2 cellular contexts compared by ENCODE assay signal in genomic region chr9:129989362-129989708, GRCh38.
TF ChIP-seq lines count a peak whose summit lies in the region.

No MANE protein-coding gene starts in this region.

TF ChIP-seq in GM23338, 12 proteins besides CTCF, POLR2A, EP300 and RAD21:
- TF ChIP-seq STAT1 (IDR thresholded peaks at IDR 0.05; ENCODE audit: unreplicated experiment) = no peak
- TF ChIP-seq ETS1 (IDR thresholded peaks at IDR 0.05) = no peak
- no peak for TF ChIP-seq EZH2 (IDR thresholded peaks at IDR 0.05; ENCODE audit: low read depth, unreplicated experiment)
- TF ChIP-seq ZNF114 (CRISPR knock-in tag; IDR thresholded peaks at IDR 0.05) = no peak
- TF ChIP-seq NANOG (IDR thresholded peaks at IDR 0.05; ENCODE audit: borderline replicate concordance) = no peak
- TF ChIP-seq ZNF462 (CRISPR knock-in tag; IDR thresholded peaks at IDR 0.05) = no peak
- TF ChIP-seq POLR2AphosphoS5 (IDR thresholded peaks at IDR 0.05; ENCODE audit: low read depth) = no peak
- no peak for TF ChIP-seq JUNB (IDR thresholded peaks at IDR 0.05; ENCODE audit: unreplicated experiment)
- TF ChIP-seq EZH2phosphoT487 (IDR thresholded peaks at IDR 0.05; ENCODE audit: unreplicated experiment) = no peak
- no peak for TF ChIP-seq CREB1 (CRISPR knock-in tag; IDR thresholded peaks at IDR 0.05; ENCODE audit: low read depth)
- no peak for TF ChIP-seq REST (IDR thresholded peaks at IDR 0.05; ENCODE audit: unreplicated experiment)
- TF ChIP-seq ZNF331 (CRISPR knock-in tag; IDR thresholded peaks at IDR 0.05; ENCODE audit: low read depth) = no peak

TF ChIP-seq in HepG2, 621 proteins besides CTCF, POLR2A, EP300 and RAD21:
- TF ChIP-seq SP1 (IDR thresholded peaks at IDR 0.05) (no peak), SP1 (CRISPR knock-in tag; IDR thresholded peaks at IDR 0.05) (no peak), MBNL3 (CRISPR knock-in tag; conservative IDR thresholded peaks at IDR 0.05) (no peak), HIC2 (CRISPR knock-in tag; IDR thresholded peaks at IDR 0.05; ENCODE audit: low read depth) (no peak), DNMT3B (CRISPR knock-in tag; conservative IDR thresholded peaks at IDR 0.05) (no peak), FOXP1 (IDR thresholded peaks at IDR 0.05) (no peak), FOXP1 (CRISPR knock-in tag; IDR thresholded peaks at IDR 0.05) (no peak), RFX3 (CRISPR knock-in tag; IDR thresholded peaks at IDR 0.05) (no peak), ZNF746 (CRISPR knock-in tag; IDR thresholded peaks at IDR 0.05) (no peak), MTERF4 (CRISPR knock-in tag; IDR thresholded peaks at IDR 0.05) (no peak), HNF1B (CRISPR knock-in tag; IDR thresholded peaks at IDR 0.05) (no peak), ZFY (CRISPR knock-in tag; IDR thresholded peaks at IDR 0.05) (no peak), ELK4 (CRISPR knock-in tag; IDR thresholded peaks at IDR 0.05; ENCODE audit: borderline replicate concordance) (no peak), MLX (CRISPR knock-in tag; IDR thresholded peaks at IDR 0.05) (no peak), ZNF121 (CRISPR knock-in tag; IDR thresholded peaks at IDR 0.05) (no peak), MTF1 (CRISPR knock-in tag; IDR thresholded peaks at IDR 0.05) (no peak), RCOR2 (CRISPR knock-in tag; IDR thresholded peaks at IDR 0.05) (no peak)
